8 cellular contexts compared by ENCODE assay signal in the genomic region with DNA sequence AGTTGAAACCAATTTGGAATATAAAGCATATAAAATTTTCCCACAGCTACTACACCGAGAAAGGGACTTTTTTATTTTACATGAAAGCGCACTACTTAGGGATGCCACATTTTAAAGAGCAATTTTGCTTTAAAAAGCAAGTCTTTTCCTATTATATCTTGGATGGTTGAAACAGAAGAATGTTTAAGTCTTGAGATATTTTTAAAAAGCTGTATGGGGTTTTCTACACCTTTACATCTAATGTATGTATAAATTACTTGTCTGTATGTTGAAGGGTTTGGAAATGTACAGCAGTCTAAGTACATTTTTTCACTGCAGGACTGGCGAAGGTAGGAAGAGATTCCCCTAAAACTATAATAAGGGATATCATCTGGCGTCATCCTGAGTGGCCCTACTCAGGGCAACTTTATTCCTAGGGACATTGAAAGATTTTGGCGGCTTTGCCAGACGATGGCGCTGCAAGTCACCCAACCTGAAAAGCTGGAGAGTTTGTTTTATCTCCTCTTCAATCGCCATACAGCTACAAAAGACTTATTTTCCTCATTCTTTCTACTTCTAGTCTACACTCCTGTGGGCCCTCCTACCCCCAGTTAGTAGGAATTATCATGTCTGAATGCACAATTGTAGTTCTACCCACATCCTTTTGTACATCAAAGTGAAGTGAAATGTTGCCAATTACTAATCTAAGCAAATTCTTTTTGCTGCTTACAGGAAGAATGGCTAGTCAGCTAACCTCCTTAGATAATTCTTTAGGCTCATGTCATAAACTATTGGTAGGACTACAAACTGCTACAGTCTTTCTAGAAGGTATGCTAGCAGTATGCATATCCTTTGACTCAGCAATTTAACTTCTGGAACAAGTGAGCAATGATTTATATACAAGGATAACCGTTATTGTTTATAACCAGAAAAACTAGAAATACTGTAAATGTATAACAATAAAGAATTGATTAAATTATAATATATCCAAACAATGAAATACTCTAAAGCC. TPM values are rescaled to one million over a fixed set of nuclear protein-coding genes. Genes with fewer than 3 reads are reported as not detected.
DNase-seq lines count a peak whose midpoint lies in the region; ATAC-seq and TF ChIP-seq lines count a peak whose summit lies in the region.

No MANE protein-coding gene starts in this region.

- CTCF ChIA-PET in activated CD4-positive, alpha-beta memory T cell treated with anti-CD3 and anti-CD28 coated beads for 36 hours (lab: Charles Lee), result interaction anchor here (0.6 to 2.7 kb wide), 29 partner anchors 9 to 439 kb away, joined by 3 to 21 read pairs (median 4); partner anchors contain the start of gene MFAP3L

- H3K27me3 Mint-ChIP-seq in CD14-positive monocyte (ENCODE audit: low read depth in 3 of 3), result peaks cover 0 to 5% (median 3%) of the 10 kb centered on the region in 3 donors
- H3K27me3 Mint-ChIP-seq in activated CD4-positive, alpha-beta memory T cell treated with anti-CD3 and anti-CD28 coated beads for 36 hours, result no peaks in the 10 kb centered on the region

- peak; percentile 59 for DNase-seq in CD14-positive monocyte (ENCODE audit: low spot score)
- DNase-seq in NCI-H748 treated with DMSO at 0.1 percent for 48 hours (lab: John Stamatoyannopoulos, UW), result peak; percentile 76
- peak; percentile 84 for DNase-seq in activated CD4-positive, alpha-beta memory T cell treated with anti-CD3 and anti-CD28 coated beads for 36 hours
- DNase-seq in effector CD8-positive, alpha-beta T cell (lab: John Stamatoyannopoulos, UW), result peak; percentile 55
- DNase-seq in lung microvascular endothelial cell (ENCODE audit: low read depth in 2 of 2), result peak; percentile 84 to 88
- DNase-seq in stimulated activated CD8-positive, alpha-beta memory T cell treated with anti-CD3 and anti-CD28 coated beads, Interleukin-12 subunit alpha, Interleukin-12 subunit beta, amount 100 ng/mL, for 4 hours (ENCODE audit: low read depth), result peak; percentile 43

- POLR2A ChIA-PET in activated CD4-positive, alpha-beta memory T cell treated with anti-CD3 and anti-CD28 coated beads for 36 hours (lab: Charles Lee), result interaction anchor here (0.5 to 2.3 kb wide), 6 partner anchors 9 to 412 kb away, joined by 3 to 14 read pairs (median 6); no protein-coding TSS in a partner anchor

- H3K4me3 Mint-ChIP-seq in CD14-positive monocyte, result peak overlapping the region; percentile 89 to 98
- peak overlapping the region; percentile 86 for H3K4me3 Mint-ChIP-seq in activated CD4-positive, alpha-beta memory T cell treated with anti-CD3 and anti-CD28 coated beads for 36 hours

- TF ChIP-seq CTCF in CD14-positive monocyte (IDR thresholded peaks at IDR 0.05), result peak; percentile 83

- no peaks in the 10 kb centered on the region for H3K9me3 Mint-ChIP-seq in CD14-positive monocyte
- no peaks in the 10 kb centered on the region for H3K9me3 Mint-ChIP-seq in activated CD4-positive, alpha-beta memory T cell treated with anti-CD3 and anti-CD28 coated beads for 36 hours

- intact Hi-C loops in CD14-positive monocyte (cut with micrococcal nuclease), result loop anchor here in 1 of 2 donors (5.0 kb wide), 2 partner anchors 44 to 414 kb away; partner anchors contain the start of gene MFAP3L
- intact Hi-C loops in activated CD4-positive, alpha-beta memory T cell treated with anti-CD3 and anti-CD28 coated beads for 36 hours (cut with micrococcal nuclease), result loop anchor here (1.0 to 10.0 kb wide), 15 partner anchors 9 to 1296 kb away; partner anchors contain the start of genes CBR4, DDX60, DDX60L and HPF1

- H3K27ac Mint-ChIP-seq in CD14-positive monocyte, result peak overlapping the region; percentile 99 to 100 (median 99)
- H3K27ac Mint-ChIP-seq in activated CD4-positive, alpha-beta memory T cell treated with anti-CD3 and anti-CD28 coated beads for 36 hours, result peak overlapping the region; percentile 94

- peak; percentile 31 for ATAC-seq in GM19397 (IDR thresholded peaks at IDR 0.05; ENCODE audit: unreplicated experiment)
- ATAC-seq in HG03558 (IDR thresholded peaks at IDR 0.05; ENCODE audit: extremely low read depth, unreplicated experiment), result peak; percentile 27

- peaks cover 1 to 3% of the 10 kb centered on the region in 2 donors for H3K36me3 Mint-ChIP-seq in CD14-positive monocyte
- H3K36me3 Mint-ChIP-seq in activated CD4-positive, alpha-beta memory T cell treated with anti-CD3 and anti-CD28 coated beads for 36 hours, result no peaks in the 10 kb centered on the region

- peaks cover 11% of the 10 kb centered on the region for H3K4me1 Mint-ChIP-seq in CD14-positive monocyte
- H3K4me1 Mint-ChIP-seq in activated CD4-positive, alpha-beta memory T cell treated with anti-CD3 and anti-CD28 coated beads for 36 hours (ENCODE audit: low read depth), result peaks cover 53% of the 10 kb centered on the region

RNA-seq across cellular contexts. Expression of gene NEK1, which starts 0.8 kb away (rescaled TPM):
- polyA plus RNA-seq in CD14-positive monocyte, result 1 to 10 TPM; 2.7 to 5.5 TPM
- 10 to 100 TPM; 10.7 to 11.4 TPM for total RNA-seq in activated CD4-positive, alpha-beta memory T cell treated with anti-CD3 and anti-CD28 coated beads for 36 hours
- 3.7 and 6.5 TPM in 2 replicates for total RNA-seq in lung microvascular endothelial cell

RNA-seq across cellular contexts. Expression of gene CLCN3, which starts 7.2 kb away (rescaled TPM):
- polyA plus RNA-seq in CD14-positive monocyte, result 1 to 10 TPM; 5.4 to 7.8 TPM
- total RNA-seq in activated CD4-positive, alpha-beta memory T cell treated with anti-CD3 and anti-CD28 coated beads for 36 hours, result 10 to 100 TPM; 17.3 to 18.6 TPM
- total RNA-seq in lung microvascular endothelial cell, result 51.0 and 103 TPM in 2 replicates

Comparison
In these comparisons a context has a peak if more than half of its experiments do, and no peak if none do; other contexts are left out.
1. Peak in every context shown above with its lines: DNase-seq and ATAC-seq.